12 cellular contexts compared by ENCODE assay signal in genomic region chr9:130023994-130024596, GRCh38. TPM values are rescaled to one million over a fixed set of nuclear protein-coding genes. Genes with fewer than 3 reads are reported as not detected.
DNase-seq lines count a peak whose midpoint lies in the region; ATAC-seq, FAIRE-seq and TF ChIP-seq lines count a peak whose summit lies in the region.
"Had no signal": no experiment of that assay in that cellular context is flagged by ENCODE, and none has a peak within 500 bp of the region (broad histone marks: within the 10 kb centered on the region; RNA-seq: fewer than 3 reads in every experiment).

No MANE protein-coding gene starts in this region.

- TF ChIP-seq RAD21 in K562 (CRISPR knock-in tag; conservative IDR thresholded peaks at IDR 0.05 in 1 of 2, IDR thresholded peaks at IDR 0.05 in 1 of 2) = no peak

- POLR2A ChIA-PET in CD8-positive, alpha-beta T cell (lab: Charles Lee) = interaction anchor here (1.2 kb wide), 1 partner anchor 11 kb away, joined by 3 read pairs; no protein-coding TSS in a partner anchor
- POLR2A ChIA-PET in HEK293 (lab: Yijun Ruan, JAX) = interaction anchor here (0.6 to 1.8 kb wide), 3 partner anchors 18 to 219 kb away, joined by 3 read pairs; no protein-coding TSS in a partner anchor
- POLR2A ChIA-PET in K562 (lab: Yijun Ruan, JAX) = interaction anchor here (0.6 to 0.9 kb wide), 2 partner anchors 15 to 28 kb away, joined by 3 to 4 read pairs; no protein-coding TSS in a partner anchor

- FAIRE-seq in K562 (lab: Jason Lieb, UNC) = no peak

- H3K79me2 ChIP-seq in K562 (ENCODE audit: control insufficient read depth, insufficient read depth, low read length) = no peaks in the 10 kb centered on the region
- peaks cover 48% of the 10 kb centered on the region for H3K79me2 ChIP-seq in osteoblast (ENCODE audit: insufficient read depth, low read length)

- no peak for DNase-seq in CD8-positive, alpha-beta T cell
- no peak for DNase-seq in K562 (ENCODE audit: extremely low read depth in 1 of 4, low spot score in 3 of 4)
- no peak for DNase-seq in psoas muscle
- no peak for DNase-seq in NCI-H2107 treated with DMSO at 0.1 percent for 48 hours (lab: John Stamatoyannopoulos, UW; ENCODE audit: unreplicated experiment)
- DNase-seq in globus pallidus (ENCODE audit: low spot score) = no peak
- no peak for DNase-seq in NCI-H2029 (lab: John Stamatoyannopoulos, UW)
- no peak for DNase-seq in osteoblast (ENCODE audit: insufficient read length, low spot score, missing footprints)
- DNase-seq: Calu3, NCI-H1105 treated with DMSO at 0.1 percent for 48 hours, ovary, T-helper 9 cell had no signal

- H3K4me1 ChIP-seq in CD8-positive, alpha-beta T cell (ENCODE audit: insufficient read depth, low read length) = peaks cover 69% of the 10 kb centered on the region
- H3K4me1 ChIP-seq in HEK293 (ENCODE audit: control insufficient read depth, insufficient read depth, low read length) (no peaks in the 10 kb centered on the region; the same call in 1 of the 2 replicates), K562 (replicated peaks in 1 of 2; ENCODE audit: control insufficient read depth in 2 of 2, insufficient read depth in 2 of 2, low read length in 2 of 2) (no peaks in the 10 kb centered on the region), psoas muscle (peaks cover 65% of the 10 kb centered on the region), osteoblast (ENCODE audit: insufficient read depth, low read length) (peaks cover 10% of the 10 kb centered on the region)

- H3K9me3 Mint-ChIP-seq in CD8-positive, alpha-beta T cell = peaks cover 3% of the 10 kb centered on the region

- H3K9ac ChIP-seq in K562 (ENCODE audit: insufficient read depth in 1 of 2, low read depth in 2 of 2, low read length in 2 of 2) = no peak overlapping the region

- H3K4me2 ChIP-seq in K562 (ENCODE audit: insufficient read depth, low read length) = no peak overlapping the region
- H3K4me2 ChIP-seq in osteoblast (ENCODE audit: insufficient read depth, low read length) = no peak overlapping the region

- no peak overlapping the region for H3K27ac ChIP-seq in CD8-positive, alpha-beta T cell (ENCODE audit: low read depth, low read length)
- H3K27ac ChIP-seq in HEK293 (ENCODE audit: extremely low read depth, low read depth, low read length) (no peak overlapping the region), K562 (ENCODE audit: extremely low read depth, low read depth, low read length) (no peak overlapping the region), psoas muscle (peak overlapping the region; percentile 40), osteoblast (ENCODE audit: low read depth, low read length) (no peak overlapping the region)
- H3K27ac ChIP-seq: ovary had no signal

- H2AFZ ChIP-seq in K562 (ENCODE audit: low read depth, low read length) (no peak overlapping the region), osteoblast (ENCODE audit: low read length) (no peak overlapping the region)

- no TSS peak for BruUV-seq in K562 (replicated peaks; lab: Mats Ljungman, UMichigan)

- no peak for TF ChIP-seq POLR2A in K562 (conservative IDR thresholded peaks at IDR 0.05)

- TF ChIP-seq CTCF in CD8-positive, alpha-beta T cell (IDR thresholded peaks at IDR 0.05) = no peak
- TF ChIP-seq CTCF in HEK293 (tag by site-specific recombination; IDR thresholded peaks at IDR 0.05) (no peak), K562 (IDR thresholded peaks at IDR 0.05 in 2 of 3, conservative IDR thresholded peaks at IDR 0.05 in 1 of 3; ENCODE audit: insufficient read depth in 2 of 3, low read depth in 1 of 3, low read length in 3 of 3) (no peak), psoas muscle (IDR thresholded peaks at IDR 0.05) (no peak), osteoblast (IDR thresholded peaks at IDR 0.05; ENCODE audit: extremely low read depth, low read depth, low read length) (no peak)

- no peaks in the 10 kb centered on the region for H3K27me3 Mint-ChIP-seq in CD8-positive, alpha-beta T cell (ENCODE audit: low read depth)

- H3K4me3 Mint-ChIP-seq in CD8-positive, alpha-beta T cell = peak overlapping the region; percentile 40

- in situ Hi-C loops in K562 (cut with MboI) = no loop called here

- H4K20me1 ChIP-seq in K562 (replicated peaks; ENCODE audit: control insufficient read depth, insufficient read depth, low read length) = no peaks in the 10 kb centered on the region
- peaks cover 25% of the 10 kb centered on the region for H4K20me1 ChIP-seq in osteoblast (ENCODE audit: insufficient read depth, low read length)

- CTCF ChIA-PET in CD8-positive, alpha-beta T cell (lab: Charles Lee) = no interaction called here
- CTCF ChIA-PET in HEK293 (lab: Yijun Ruan, JAX) = no interaction called here
- CTCF ChIA-PET in K562 (lab: Yijun Ruan, JAX; ENCODE audit: low intra/inter-chr PET ratio) = no interaction called here

- WGBS in K562 (ENCODE audit: insufficient coverage, low coverage, missing lambda C conversion rate) = 36% methylated on average over 3 of the region's 3 CpGs
- 86 to 98% (median 96%) methylated on average over 3 of the region's 3 CpGs for WGBS in psoas muscle, 3 donors

- no peak for ATAC-seq in CD8-positive, alpha-beta T cell
- ATAC-seq in K562 = no peak
- ATAC-seq in psoas muscle = no peak

- intact Hi-C loops in CD8-positive, alpha-beta T cell (cut with DNase I, micrococcal nuclease) = no loop called here
- intact Hi-C loops in K562 (cut with micrococcal nuclease) (no loop called here), psoas muscle (cut with DNase I) (loop anchor here in 1 of 2 donors (5.0 kb wide), 1 partner anchor 37 kb away; no protein-coding TSS in a partner anchor)

- no peak for TF ChIP-seq EP300 in K562 (IDR thresholded peaks at IDR 0.05; ENCODE audit: low read length)

- peaks cover 56% of the 10 kb centered on the region for H3K36me3 Mint-ChIP-seq in CD8-positive, alpha-beta T cell

- H3K9me1 ChIP-seq in K562 (ENCODE audit: control insufficient read depth, insufficient read depth, low read length) = no peaks in the 10 kb centered on the region

- H3K9me3 ChIP-seq in CD8-positive, alpha-beta T cell (ENCODE audit: low read length) = no peaks in the 10 kb centered on the region
- H3K9me3 ChIP-seq in HEK293 (ENCODE audit: control insufficient read depth, insufficient read depth, low read depth, low read length) = no peaks in the 10 kb centered on the region
- H3K9me3 ChIP-seq in K562 (replicated peaks; ENCODE audit: control insufficient read depth, insufficient read depth, low read depth, low read length) = no peaks in the 10 kb centered on the region
- H3K9me3 ChIP-seq in psoas muscle = no peaks in the 10 kb centered on the region
- H3K9me3 ChIP-seq in osteoblast (ENCODE audit: low read depth, low read length) = no peaks in the 10 kb centered on the region
- H3K9me3 ChIP-seq: ovary had no signal

- no peaks in the 10 kb centered on the region for H3K27me3 ChIP-seq in CD8-positive, alpha-beta T cell (ENCODE audit: insufficient read depth, low read length)
- H3K27me3 ChIP-seq in K562 (ENCODE audit: control insufficient read depth in 2 of 2, insufficient read depth in 2 of 2, low read length in 2 of 2) (no peaks in the 10 kb centered on the region), psoas muscle (ENCODE audit: insufficient read depth in 3 of 3, low read length in 2 of 3) (no peaks in the 10 kb centered on the region), osteoblast (ENCODE audit: insufficient read depth, low read length) (no peaks in the 10 kb centered on the region)
- H3K27me3 ChIP-seq: ovary had no signal

- H3K27ac Mint-ChIP-seq in CD8-positive, alpha-beta T cell = peak overlapping the region; percentile 85

- H3K4me1 Mint-ChIP-seq in CD8-positive, alpha-beta T cell (ENCODE audit: low read depth) = peaks cover 91% of the 10 kb centered on the region

- no peak overlapping the region for H3K4me3 ChIP-seq in CD8-positive, alpha-beta T cell (ENCODE audit: low read depth, low read length)
- no peak overlapping the region for H3K4me3 ChIP-seq in HEK293 (ENCODE audit: low read depth, low read length)
- H3K4me3 ChIP-seq in K562 = no peak overlapping the region
- no peak overlapping the region for H3K4me3 ChIP-seq in psoas muscle
- H3K4me3 ChIP-seq in osteoblast (ENCODE audit: insufficient read depth, low read length) = no peak overlapping the region
- H3K4me3 ChIP-seq: ovary had no signal

- H3K36me3 ChIP-seq in CD8-positive, alpha-beta T cell (ENCODE audit: insufficient read depth, low read length) = no peaks in the 10 kb centered on the region
- H3K36me3 ChIP-seq in HEK293 (ENCODE audit: control insufficient read depth in 2 of 2, insufficient read depth in 1 of 2, low read length in 2 of 2) (no peaks in the 10 kb centered on the region), K562 (ENCODE audit: control insufficient read depth, insufficient read depth, low read length) (no peaks in the 10 kb centered on the region), psoas muscle (ENCODE audit: insufficient read depth in 1 of 2, low read depth in 1 of 2) (no peaks in the 10 kb centered on the region), osteoblast (ENCODE audit: insufficient read depth, low read length) (no peaks in the 10 kb centered on the region)
- H3K36me3 ChIP-seq: ovary had no signal

RNA-seq across cellular contexts. Expression of gene FNBP1, which starts 18.9 kb away (rescaled TPM):
- 100 to 1,000 TPM; 169 to 194 TPM for total RNA-seq in CD8-positive, alpha-beta T cell
- 24.0 and 44.9 TPM in 2 replicates for total RNA-seq in K562 (2011; cell fraction: chromatin; rRNA removed; ENCODE audit: low replicate concordance)
- total RNA-seq in K562 (2011; cell fraction: nucleolus; rRNA removed) = 8.5 and 10.9 TPM in 2 replicates
- 10.9 and 12.6 TPM in 2 replicates for total RNA-seq in K562 (2011; cell fraction: nucleoplasm; rRNA removed)
- total RNA-seq in K562 (2014; rRNA removed) (8.2 and 8.4 TPM in 2 replicates), K562 (2014; rRNA removed; fragmentation: Illumina TruSeq; extraction: Trizol) (6.9 and 13.2 TPM in 2 replicates), K562 (2015; rRNA removed; fragmentation: Illumina TruSeq; extraction: Trizol) (13.5 and 14.9 TPM in 2 replicates), K562 (2021) (8.5 and 10.7 TPM in 2 replicates), psoas muscle (10 to 100 TPM; 23.7 to 30.1 (median 27.5) TPM), osteoblast (31.8 and 35.9 TPM in 2 replicates)
- polyA plus RNA-seq in K562 (2011; rRNA removed) (7.2 and 7.6 TPM in 2 replicates), K562 (2014; fragmentation: Illumina TruSeq; extraction: Trizol) (6.1 TPM in 2 replicates), K562 (2014; fragmentation: Nextera tagmentation; extraction: Ambion mirVana) (1 to 10 TPM; 1.8 to 2.2 TPM), K562 (2014; rRNA removed) (5.4 and 8.0 TPM in 2 replicates), psoas muscle (10 to 100 TPM in 2 of 3 donors, 1 to 10 TPM in 1; 4.6 to 30.5 (median 10.1) TPM)
- 2.2 and 4.2 TPM in 2 replicates for polyA plus RNA-seq in K562 (2011; cell fraction: cytosol; rRNA removed)
- 5.8 and 7.6 TPM in 2 replicates for polyA plus RNA-seq in K562 (2011; cell fraction: nucleus; rRNA removed)
- polyA plus RNA-seq in K562 (2012) = 8.7 and 10.5 TPM in 2 replicates
- 33.5 and 42.5 TPM in 2 replicates for polyA minus RNA-seq in K562 (2011; rRNA and poly(A)+ RNA removed)
- polyA minus RNA-seq in K562 (2011; cell fraction: cytosol; rRNA and poly(A)+ RNA removed) = 7.9 and 8.7 TPM in 2 replicates
- polyA minus RNA-seq in K562 (2011; cell fraction: nucleus; rRNA and poly(A)+ RNA removed) = 3.4 and 8.0 TPM in 2 replicates

RNA-seq across cellular contexts. Expression of gene GPR107, which starts 29.6 kb away (rescaled TPM):
- 10 to 100 TPM; 23.7 to 25.2 TPM for total RNA-seq in CD8-positive, alpha-beta T cell
- total RNA-seq in K562 (2011; cell fraction: chromatin; rRNA removed; ENCODE audit: low replicate concordance) = 92.0 and 106 TPM in 2 replicates
- total RNA-seq in K562 (2011; cell fraction: nucleolus; rRNA removed) = 120 and 136 TPM in 2 replicates
- 83.9 and 108 TPM in 2 replicates for total RNA-seq in K562 (2011; cell fraction: nucleoplasm; rRNA removed)
- 9.2 and 10.0 TPM in 2 replicates for total RNA-seq in K562 (2014; rRNA removed)
- total RNA-seq in K562 (2014; rRNA removed; fragmentation: Illumina TruSeq; extraction: Trizol) = 12.4 and 14.5 TPM in 2 replicates
- 13.5 and 14.6 TPM in 2 replicates for total RNA-seq in K562 (2015; rRNA removed; fragmentation: Illumina TruSeq; extraction: Trizol)
- 20.3 and 21.8 TPM in 2 replicates for total RNA-seq in K562 (2021)
- polyA plus RNA-seq in K562 (2011; rRNA removed) = 28.2 and 34.6 TPM in 2 replicates
- 9.8 and 15.6 TPM in 2 replicates for polyA plus RNA-seq in K562 (2011; cell fraction: cytosol; rRNA removed)
- 23.2 and 28.9 TPM in 2 replicates for polyA plus RNA-seq in K562 (2011; cell fraction: nucleus; rRNA removed)
- 17.3 and 22.6 TPM in 2 replicates for polyA plus RNA-seq in K562 (2012)
- 19.5 and 27.8 TPM in 2 replicates for polyA plus RNA-seq in K562 (2014; fragmentation: Illumina TruSeq; extraction: Trizol)
- polyA plus RNA-seq in K562 (2014; fragmentation: Nextera tagmentation; extraction: Ambion mirVana) = 1 to 10 TPM; 3.2 to 3.5 TPM
- polyA plus RNA-seq in K562 (2014; rRNA removed) = 13.7 and 14.4 TPM in 2 replicates
- 29.5 and 33.6 TPM in 2 replicates for polyA minus RNA-seq in K562 (2011; rRNA and poly(A)+ RNA removed)
- polyA minus RNA-seq in K562 (2011; cell fraction: cytosol; rRNA and poly(A)+ RNA removed) = 13.0 and 13.7 TPM in 2 replicates
- polyA minus RNA-seq in K562 (2011; cell fraction: nucleus; rRNA and poly(A)+ RNA removed) = 12.8 and 25.0 TPM in 2 replicates
- 10 to 100 TPM; 18.2 to 25.9 (median 22.8) TPM for total RNA-seq in psoas muscle
- polyA plus RNA-seq in psoas muscle = 10 to 100 TPM in 2 of 3 donors, 1 to 10 TPM in 1; 8.9 to 28.1 (median 14.9) TPM
- 25.3 and 30.1 TPM in 2 replicates for total RNA-seq in osteoblast
